8 cellular contexts compared by ENCODE assay signal in the genomic region with DNA sequence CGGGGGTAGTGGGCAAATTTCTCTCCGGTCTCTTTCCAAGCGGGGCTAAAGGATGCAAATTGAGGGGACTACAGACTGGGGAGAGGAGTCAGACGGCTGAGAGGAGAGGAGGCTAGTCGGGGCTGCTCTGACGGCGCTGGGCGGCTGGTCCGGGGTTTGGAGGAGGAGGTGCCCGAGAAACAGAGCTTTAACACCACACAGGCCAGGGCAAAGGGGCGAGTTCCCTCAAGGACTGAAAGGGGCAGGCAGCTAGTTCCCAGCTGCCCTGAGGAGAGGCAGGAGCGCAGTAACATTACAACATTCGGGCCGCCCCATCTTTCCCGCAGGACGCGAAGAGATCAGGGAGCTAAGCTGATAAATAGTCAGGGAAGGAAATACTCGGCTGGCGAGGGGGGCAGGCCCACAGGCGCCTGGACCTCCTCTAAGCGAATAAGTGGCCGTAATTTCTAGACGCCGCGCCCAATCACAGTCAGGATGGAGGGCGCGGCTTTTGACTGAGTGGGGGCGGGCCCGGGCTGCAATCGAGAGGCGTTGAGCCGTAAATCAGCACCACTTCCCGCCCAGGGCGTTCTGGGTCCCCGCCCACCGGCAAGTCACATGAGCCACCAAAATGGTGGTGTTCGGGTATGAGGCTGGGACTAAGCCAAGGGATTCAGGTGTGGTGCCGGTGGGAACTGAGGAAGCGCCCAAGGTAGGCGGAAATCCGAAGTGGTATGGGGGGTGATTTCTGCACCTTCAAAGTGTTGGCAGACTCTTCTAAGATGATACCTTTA. TPM values are rescaled to one million over a fixed set of nuclear protein-coding genes. Genes with fewer than 3 reads are reported as not detected.
DNase-seq lines count a peak whose midpoint lies in the region; ATAC-seq and TF ChIP-seq lines count a peak whose summit lies in the region.

A gene (plus strand): TSS at position 596 of the 773 bp plus-strand sequence. CDS start 15 bp downstream, at position 611.

- TF ChIP-seq RAD21 in Ishikawa (IDR thresholded peaks at IDR 0.05; ENCODE audit: low read depth): no peak

- no peaks in the 10 kb centered on the region for H3K9me2 ChIP-seq in PC-3 (replicated peaks; ENCODE audit: low read length)

- H3K27ac ChIP-seq in PC-3 (ENCODE audit: low read length) (peak within 1 kb of the TSS; percentile 30), epithelial cell of prostate (peak within 1 kb of the TSS; percentile 69), mucosa of rectum (ENCODE audit: low read depth in 2 of 2, low read length in 2 of 2) (peak within 1 kb of the TSS; percentile 80 to 91)

- peak within 1 kb of the TSS; percentile 89 for H2AFZ ChIP-seq in PC-3 (ENCODE audit: low read length)

- DNase-seq in DMS114 treated with DMSO at 0.1 percent for 48 hours (lab: John Stamatoyannopoulos, UW; ENCODE audit: unreplicated experiment): peak; percentile 94
- peak; percentile 99 for DNase-seq in PC-3
- peak; percentile 94 for DNase-seq in activated T-cell treated with anti-CD3 and anti-CD28 coated beads for 48 hours (ENCODE audit: low read depth)
- peak; percentile 85 for DNase-seq in epithelial cell of prostate (ENCODE audit: low read depth, low spot score)
- peak; percentile 97 for DNase-seq in stimulated activated CD8-positive, alpha-beta memory T cell treated with anti-CD3 and anti-CD28 coated beads, Interleukin-4, amount 100 ng/mL, for 48 hours

- no peak for TF ChIP-seq CTCF in PC-3 (conservative IDR thresholded peaks at IDR 0.05; ENCODE audit: low read depth, low read length)

- H3K9me3 ChIP-seq in PC-3 (ENCODE audit: low read length): no peaks in the 10 kb centered on the region
- H3K9me3 ChIP-seq in mucosa of rectum (ENCODE audit: control insufficient read depth in 2 of 2, low read length in 2 of 2): no peaks in the 10 kb centered on the region

- H3K27me3 ChIP-seq in PC-3 (ENCODE audit: low read length): no peaks in the 10 kb centered on the region
- no peaks in the 10 kb centered on the region for H3K27me3 ChIP-seq in mucosa of rectum (ENCODE audit: control insufficient read depth in 2 of 2, insufficient read depth in 2 of 2, low read length in 2 of 2)

- CTCF ChIA-PET in PC-3 (lab: Charles Lee): interaction anchor here (0.8 kb wide), 1 partner anchor 1410 kb away, joined by 9 read pairs; a partner anchor contains a TSS

- H3K4me2 ChIP-seq in PC-3 (ENCODE audit: low read length): peak within 1 kb of the TSS; percentile 97

- intact Hi-C loops in PC-3 (cut with micrococcal nuclease): loop anchor here (1.0 to 10.0 kb wide), 4 partner anchors 19 to 1287 kb away; a partner anchor contains a TSS

- H3K36me3 ChIP-seq in PC-3 (ENCODE audit: low read depth, low read length) (peaks cover 12% of the 10 kb centered on the region; the same call in 1 of the 2 replicates), mucosa of rectum (ENCODE audit: control insufficient read depth in 2 of 2, insufficient read depth in 2 of 2, low read length in 2 of 2) (peaks cover 2 to 5% of the 10 kb centered on the region in 2 donors)

- POLR2A ChIA-PET in PC-3 (lab: Charles Lee; ENCODE audit: unreplicated experiment): interaction anchor here (0.6 to 0.8 kb wide), 4 partner anchors 20 to 234 kb away, joined by 3 to 16 read pairs (median 6); a partner anchor contains a TSS

- peaks cover 39% of the 10 kb centered on the region for H3K79me2 ChIP-seq in PC-3 (ENCODE audit: low read length)

- H3K4me3 ChIP-seq in PC-3 (ENCODE audit: low read length) (peak within 1 kb of the TSS; percentile 83), mucosa of rectum (ENCODE audit: low read length in 2 of 2) (peak within 1 kb of the TSS; percentile 95 to 100)

- H3K9ac ChIP-seq in PC-3 (ENCODE audit: low read length): peak within 1 kb of the TSS; percentile 78
- peak within 1 kb of the TSS; percentile 72 to 85 for H3K9ac ChIP-seq in mucosa of rectum (ENCODE audit: low read depth in 1 of 2, low read length in 2 of 2)

- H3K4me1 ChIP-seq in PC-3 (ENCODE audit: insufficient read depth, low read length): peaks cover 25% of the 10 kb centered on the region
- peaks cover 3 to 4% of the 10 kb centered on the region in 2 donors for H3K4me1 ChIP-seq in mucosa of rectum (ENCODE audit: control insufficient read depth in 2 of 2, insufficient read depth in 2 of 2, low read length in 2 of 2)

- no peak for TF ChIP-seq EP300 in Ishikawa (IDR thresholded peaks at IDR 0.05; ENCODE audit: borderline replicate concordance)

- ATAC-seq in GM21576 (IDR thresholded peaks at IDR 0.05; ENCODE audit: unreplicated experiment): peak; percentile 99
- ATAC-seq in PC-3: peak; percentile 97

- TSS peak; percentile 78 for BruUV-seq in PC-3 (replicated peaks; lab: Mats Ljungman, UMichigan)

- H4K20me1 ChIP-seq in PC-3 (ENCODE audit: low read length): no peaks in the 10 kb centered on the region

- no peaks in the 10 kb centered on the region for H3F3A ChIP-seq in PC-3 (ENCODE audit: low read length, unreplicated experiment)

TF ChIP-seq in Ishikawa, 13 proteins besides CTCF, POLR2A, EP300 and RAD21:
- TF ChIP-seq TEAD4 (IDR thresholded peaks at IDR 0.05): no peak; the same call in 1 of the 2 replicates
- no peak for TF ChIP-seq ZBTB7A (IDR thresholded peaks at IDR 0.05; ENCODE audit: low read depth)
- TF ChIP-seq CEBPB (IDR thresholded peaks at IDR 0.05): no peak
- peak; percentile 57 for TF ChIP-seq NFIC (IDR thresholded peaks at IDR 0.05)
- TF ChIP-seq TCF12 (IDR thresholded peaks at IDR 0.05; ENCODE audit: low read depth): peak; percentile 36
- peak; percentile 22; the same call in 1 of the 2 replicates for TF ChIP-seq CREB1 (IDR thresholded peaks at IDR 0.05; ENCODE audit: low read depth)
- peak; percentile 71; the same call in 1 of the 2 replicates for TF ChIP-seq TAF1 (IDR thresholded peaks at IDR 0.05; ENCODE audit: low read depth)
- peak; percentile 93 for TF ChIP-seq YY1 (IDR thresholded peaks at IDR 0.05; ENCODE audit: low read depth)
- TF ChIP-seq, protein P1, sequence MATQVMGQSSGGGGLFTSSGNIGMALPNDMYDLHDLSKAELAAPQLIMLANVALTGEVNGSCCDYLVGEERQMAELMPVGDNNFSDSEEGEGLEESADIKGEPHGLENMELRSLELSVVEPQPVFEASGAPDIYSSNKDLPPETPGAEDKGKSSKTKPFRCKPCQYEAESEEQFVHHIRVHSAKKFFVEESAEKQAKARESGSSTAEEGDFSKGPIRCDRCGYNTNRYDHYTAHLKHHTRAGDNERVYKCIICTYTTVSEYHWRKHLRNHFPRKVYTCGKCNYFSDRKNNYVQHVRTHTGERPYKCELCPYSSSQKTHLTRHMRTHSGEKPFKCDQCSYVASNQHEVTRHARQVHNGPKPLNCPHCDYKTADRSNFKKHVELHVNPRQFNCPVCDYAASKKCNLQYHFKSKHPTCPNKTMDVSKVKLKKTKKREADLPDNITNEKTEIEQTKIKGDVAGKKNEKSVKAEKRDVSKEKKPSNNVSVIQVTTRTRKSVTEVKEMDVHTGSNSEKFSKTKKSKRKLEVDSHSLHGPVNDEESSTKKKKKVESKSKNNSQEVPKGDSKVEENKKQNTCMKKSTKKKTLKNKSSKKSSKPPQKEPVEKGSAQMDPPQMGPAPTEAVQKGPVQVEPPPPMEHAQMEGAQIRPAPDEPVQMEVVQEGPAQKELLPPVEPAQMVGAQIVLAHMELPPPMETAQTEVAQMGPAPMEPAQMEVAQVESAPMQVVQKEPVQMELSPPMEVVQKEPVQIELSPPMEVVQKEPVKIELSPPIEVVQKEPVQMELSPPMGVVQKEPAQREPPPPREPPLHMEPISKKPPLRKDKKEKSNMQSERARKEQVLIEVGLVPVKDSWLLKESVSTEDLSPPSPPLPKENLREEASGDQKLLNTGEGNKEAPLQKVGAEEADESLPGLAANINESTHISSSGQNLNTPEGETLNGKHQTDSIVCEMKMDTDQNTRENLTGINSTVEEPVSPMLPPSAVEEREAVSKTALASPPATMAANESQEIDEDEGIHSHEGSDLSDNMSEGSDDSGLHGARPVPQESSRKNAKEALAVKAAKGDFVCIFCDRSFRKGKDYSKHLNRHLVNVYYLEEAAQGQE (IDR thresholded peaks at IDR 0.05; ENCODE audit: low read depth): no peak
- TF ChIP-seq, protein P2, sequence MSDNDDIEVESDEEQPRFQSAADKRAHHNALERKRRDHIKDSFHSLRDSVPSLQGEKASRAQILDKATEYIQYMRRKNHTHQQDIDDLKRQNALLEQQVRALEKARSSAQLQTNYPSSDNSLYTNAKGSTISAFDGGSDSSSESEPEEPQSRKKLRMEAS (IDR thresholded peaks at IDR 0.05): peak; percentile 35
- TF ChIP-seq FOXM1 (IDR thresholded peaks at IDR 0.05; ENCODE audit: borderline replicate concordance, low read depth): peak; percentile 43; the same call in 1 of the 2 replicates
- TF ChIP-seq, protein P3, sequence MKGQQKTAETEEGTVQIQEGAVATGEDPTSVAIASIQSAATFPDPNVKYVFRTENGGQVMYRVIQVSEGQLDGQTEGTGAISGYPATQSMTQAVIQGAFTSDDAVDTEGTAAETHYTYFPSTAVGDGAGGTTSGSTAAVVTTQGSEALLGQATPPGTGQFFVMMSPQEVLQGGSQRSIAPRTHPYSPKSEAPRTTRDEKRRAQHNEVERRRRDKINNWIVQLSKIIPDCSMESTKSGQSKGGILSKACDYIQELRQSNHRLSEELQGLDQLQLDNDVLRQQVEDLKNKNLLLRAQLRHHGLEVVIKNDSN (IDR thresholded peaks at IDR 0.05): peak; percentile 97
- peak; percentile 37; the same call in 1 of the 2 replicates for TF ChIP-seq EGR1 (IDR thresholded peaks at IDR 0.05)

RNA-seq across cellular contexts. Expression of the gene that starts here (rescaled TPM):
- 62.1 and 79.5 TPM in 2 replicates for total RNA-seq in PC-3 (2014; rRNA removed)

Comparison
In these comparisons a context has a peak if more than half of its experiments do, and no peak if none do; other contexts are left out.
1. Peak in every context shown above with its lines: DNase-seq, ATAC-seq, H3K4me3 ChIP-seq and H3K27ac ChIP-seq.
2. H3K27ac ChIP-seq: peak in every context shown above with its lines; median percentile 86 in mucosa of rectum; 69 in epithelial cell of prostate; 30 in PC-3.